In the genomic region with DNA sequence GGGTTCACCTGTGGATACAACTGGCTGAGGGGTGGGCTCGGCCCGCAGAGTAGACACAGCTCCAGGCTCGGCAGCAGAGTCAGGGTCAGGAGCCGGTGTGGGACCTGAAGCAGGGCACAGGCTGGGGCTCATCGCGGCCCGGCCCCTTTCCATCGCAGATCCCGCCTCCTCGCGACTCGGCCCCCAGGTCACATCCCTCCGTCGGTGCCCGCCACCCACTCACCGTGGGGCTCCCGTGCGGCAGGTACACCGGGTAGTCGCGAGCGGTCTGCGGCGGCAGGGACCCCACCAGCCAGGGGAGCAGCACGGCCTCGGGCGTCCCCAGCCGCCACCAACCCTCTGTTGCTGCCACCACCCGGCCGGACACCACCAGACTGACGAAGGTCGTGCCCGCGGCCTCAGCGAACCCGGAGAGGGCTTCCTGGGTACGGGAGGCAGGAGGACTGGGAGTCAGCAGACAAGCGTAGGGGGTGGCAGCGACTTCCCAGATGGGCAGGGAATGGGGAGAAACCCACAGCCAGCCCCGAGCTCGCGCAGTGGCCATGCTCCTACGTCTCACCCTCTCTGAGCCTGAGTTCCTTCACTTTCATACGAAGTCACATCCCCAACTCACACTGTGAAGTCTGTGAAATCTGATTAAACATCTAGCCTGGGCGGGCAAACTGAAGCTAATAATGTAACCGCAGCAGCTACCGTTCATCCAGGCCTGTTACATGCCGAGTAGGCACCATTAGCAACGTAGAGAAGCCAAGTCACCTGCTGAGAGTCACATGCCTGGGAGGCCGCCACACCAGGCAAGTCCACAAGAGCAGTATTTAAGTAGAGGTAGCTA, we compare ENCODE assay signal across 8 cellular contexts. TPM values are rescaled to one million over a fixed set of nuclear protein-coding genes. Genes with fewer than 3 reads are reported as not detected.
DNase-seq lines count a peak whose midpoint lies in the region; ATAC-seq and TF ChIP-seq lines count a peak whose summit lies in the region.

No MANE protein-coding gene starts in this region.

- DNase-seq in DMS153 treated with DMSO at 0.1 percent for 48 hours (lab: John Stamatoyannopoulos, UW; ENCODE audit: unreplicated experiment), result peak; percentile 70
- no peak for DNase-seq in DMS153 (lab: John Stamatoyannopoulos, UW)
- peak; percentile 40 for DNase-seq in T-helper 2 cell treated with Interferon-gamma antibody and Interleukin-4, amounts not matched to agents 5 μg/mL and 100 μg/mL, for 36 hours (ENCODE audit: low spot score)
- peak; percentile 51 to 75 for DNase-seq in breast epithelium (ENCODE audit: low spot score in 2 of 2)
- DNase-seq in iPS-NIHi7 (ENCODE audit: extremely low spot score), result peak; percentile 35
- DNase-seq in NCI-H82 (lab: John Stamatoyannopoulos, UW), result no peak

- peaks cover 5% of the 10 kb centered on the region for H3K36me3 Mint-ChIP-seq in T-helper 2 cell treated with Interferon-gamma antibody and Interleukin-4, amounts not matched to agents 5 μg/mL and 100 μg/mL, for 36 hours (ENCODE audit: low read depth)

- ATAC-seq in GM21367 (IDR thresholded peaks at IDR 0.05; ENCODE audit: unreplicated experiment), result no peak

- peak overlapping the region; percentile 83 for H3K4me3 Mint-ChIP-seq in T-helper 2 cell treated with Interferon-gamma antibody and Interleukin-4, amounts not matched to agents 5 μg/mL and 100 μg/mL, for 36 hours

- peaks cover 29% of the 10 kb centered on the region for H3K4me1 Mint-ChIP-seq in T-helper 2 cell treated with Interferon-gamma antibody and Interleukin-4, amounts not matched to agents 5 μg/mL and 100 μg/mL, for 36 hours (ENCODE audit: low read depth)

- peak overlapping the region; percentile 88 to 97 (median 92) for H3K9ac ChIP-seq in skeletal muscle tissue (ENCODE audit: low read depth in 1 of 3, low read length in 3 of 3)

- no peaks in the 10 kb centered on the region for H3K27me3 Mint-ChIP-seq in T-helper 2 cell treated with Interferon-gamma antibody and Interleukin-4, amounts not matched to agents 5 μg/mL and 100 μg/mL, for 36 hours (ENCODE audit: low read depth)

- H3K36me3 ChIP-seq in breast epithelium (no peaks in the 10 kb centered on the region), skeletal muscle tissue (ENCODE audit: control insufficient read depth in 3 of 3, insufficient read depth in 3 of 3, low read length in 3 of 3) (peaks cover 0 to 14% (median 5%) of the 10 kb centered on the region in 3 donors)

- H3K9me3 ChIP-seq in breast epithelium (no peaks in the 10 kb centered on the region), skeletal muscle tissue (ENCODE audit: control insufficient read depth in 3 of 3, low read length in 3 of 3) (no peaks in the 10 kb centered on the region)

- H3K9me3 Mint-ChIP-seq in T-helper 2 cell treated with Interferon-gamma antibody and Interleukin-4, amounts not matched to agents 5 μg/mL and 100 μg/mL, for 36 hours, result no peaks in the 10 kb centered on the region

- peak overlapping the region; percentile 92 to 98 for H3K27ac ChIP-seq in breast epithelium
- peak overlapping the region; percentile 97 for H3K27ac ChIP-seq in skeletal muscle tissue (ENCODE audit: low read depth, low read length)

- intact Hi-C loops in breast epithelium (cut with DNase I; ENCODE audit: low total_unique reads), result no loop called here

- H3K27me3 ChIP-seq in breast epithelium, result no peaks in the 10 kb centered on the region
- no peaks in the 10 kb centered on the region for H3K27me3 ChIP-seq in skeletal muscle tissue (ENCODE audit: control insufficient read depth in 3 of 3, insufficient read depth in 3 of 3, low read length in 3 of 3)

- H3K4me1 ChIP-seq in breast epithelium (peaks cover 7 to 14% of the 10 kb centered on the region in 2 donors), skeletal muscle tissue (ENCODE audit: control insufficient read depth in 3 of 3, insufficient read depth in 3 of 3, low read length in 3 of 3) (peaks cover 15 to 33% (median 25%) of the 10 kb centered on the region in 3 donors)

- H3K27ac Mint-ChIP-seq in T-helper 2 cell treated with Interferon-gamma antibody and Interleukin-4, amounts not matched to agents 5 μg/mL and 100 μg/mL, for 36 hours, result peak overlapping the region; percentile 76

- peak overlapping the region; percentile 73 to 96 (median 76) for H3K4me3 ChIP-seq in breast epithelium
- H3K4me3 ChIP-seq in skeletal muscle tissue (ENCODE audit: low read length in 3 of 3), result peak overlapping the region; percentile 86 to 93 (median 91)

- no peak for TF ChIP-seq POLR2A in breast epithelium (IDR thresholded peaks at IDR 0.05)

- TF ChIP-seq CTCF in breast epithelium (IDR thresholded peaks at IDR 0.05), result no peak

RNA-seq across cellular contexts. Expression of a gene that starts 3.7 kb away (rescaled TPM):
- 10 to 100 TPM; 13.0 to 27.4 (median 18.7) TPM for total RNA-seq in breast epithelium
- 12.5 TPM for total RNA-seq in skeletal muscle tissue

RNA-seq across cellular contexts. Expression of a gene that starts 8.7 kb away (rescaled TPM):
- total RNA-seq in breast epithelium (10 to 100 TPM; 16.3 to 27.5 (median 20.6) TPM), skeletal muscle tissue (11.0 TPM)

RNA-seq across cellular contexts. Expression of a gene that starts 41.6 kb away (rescaled TPM):
- total RNA-seq in breast epithelium (10 to 100 TPM; 45.1 to 95.0 (median 90.3) TPM), skeletal muscle tissue (63.7 TPM)

RNA-seq across cellular contexts. Expression of a gene that starts 42.6 kb away (rescaled TPM):
- total RNA-seq in breast epithelium, result 10 to 100 TPM; 42.1 to 71.0 (median 59.3) TPM
- 32.9 TPM for total RNA-seq in skeletal muscle tissue

RNA-seq across cellular contexts. Expression of a gene that starts 46.3 kb away (rescaled TPM):
- under 1 TPM in 2 of 3 donors, not detected in 1; 0.33 to 0.96 TPM for total RNA-seq in breast epithelium
- total RNA-seq in skeletal muscle tissue, result under 0.01 TPM

Comparison
In these comparisons a context has a peak if more than half of its experiments do, and no peak if none do; other contexts are left out.
1. DNase-seq: peak in DMS153 treated with DMSO at 0.1 percent for 48 hours (single experiment), T-helper 2 cell treated with Interferon-gamma antibody and Interleukin-4, amounts not matched to agents 5 μg/mL and 100 μg/mL, for 36 hours (single experiment), breast epithelium (2 of 2) and iPS-NIHi7 (single experiment); none in DMS153 (single experiment) and NCI-H82 (single experiment).